11 cellular contexts compared by ENCODE assay signal in the genomic region with DNA sequence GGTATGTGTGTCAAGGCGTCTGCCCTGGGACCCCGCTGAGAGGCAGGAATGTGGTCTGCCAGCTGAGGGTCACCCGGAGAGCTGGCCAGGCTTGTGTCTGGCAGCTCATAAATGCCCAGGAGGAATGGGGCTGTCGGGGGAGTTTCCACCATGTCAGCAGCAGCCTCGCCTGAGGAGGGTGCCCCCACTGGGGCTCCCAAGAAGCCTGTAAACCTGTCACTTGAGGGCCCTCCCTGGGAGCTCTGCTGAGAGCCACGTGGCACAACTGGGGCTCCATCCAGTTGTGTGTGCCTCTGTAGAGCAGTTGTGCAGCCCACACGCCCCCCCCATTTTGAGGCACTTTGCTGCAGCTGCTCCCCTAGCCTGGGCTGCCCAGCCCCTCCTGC.
"Had no signal": no experiment of that assay in that cellular context is flagged by ENCODE, and none has a peak within 500 bp of the region (broad histone marks: within the 10 kb centered on the region; RNA-seq: fewer than 3 reads in every experiment).

No MANE protein-coding gene starts in this region.

- H3K4me3 Mint-ChIP-seq: neural crest cell, type B pancreatic cell had no signal

- H3K9me3 Mint-ChIP-seq: neural crest cell, type B pancreatic cell had no signal

- H3K36me3 Mint-ChIP-seq: type B pancreatic cell had no signal

- H3K4me1 ChIP-seq: suprapubic skin had no signal

- H3K27ac ChIP-seq: parathyroid adenoma, suprapubic skin had no signal

- H3K4me3 ChIP-seq: suprapubic skin had no signal

- DNase-seq: activated CD4-positive, alpha-beta T cell treated with anti-CD3 and anti-CD28 coated beads for 1 hour; activated CD4-positive, alpha-beta T cell treated with anti-CD3 and anti-CD28 coated beads, Interleukin-2, amount 50 U/mL, for 4 hours; activated T-cell treated with anti-CD3 and anti-CD28 coated beads for 4 hours; cerebellar nuclear complex; foreskin melanocyte; kidney glomerular epithelial cell; stimulated activated naive CD4-positive, alpha-beta T cell had no signal

- H3K36me3 ChIP-seq: suprapubic skin had no signal

- H3K4me1 Mint-ChIP-seq: neural crest cell had no signal

- H3K9ac ChIP-seq: parathyroid adenoma had no signal

- H3K9me3 ChIP-seq: suprapubic skin had no signal
